In genomic region chr18:63518178-63519012, GRCh38 we compare ENCODE assay signal across 8 cellular contexts. TPM values are rescaled to one million over a fixed set of nuclear protein-coding genes. Genes with fewer than 3 reads are reported as not detected.
DNase-seq lines count a peak whose midpoint lies in the region; ATAC-seq and TF ChIP-seq lines count a peak whose summit lies in the region.

No MANE protein-coding gene starts in this region.

- no TSS peak for BruUV-seq in A673 (replicated peaks; lab: Mats Ljungman, UMichigan)

- H3K4me1 ChIP-seq in A673 (ENCODE audit: insufficient read depth, low read length, poor library complexity, severe bottlenecking), result no peaks in the 10 kb centered on the region

- H3K27me3 ChIP-seq in A673 (replicated peaks; ENCODE audit: insufficient read depth, low read depth, low read length, poor library complexity), result no peaks in the 10 kb centered on the region

- H3K4me3 ChIP-seq in A673 (ENCODE audit: low read depth, low read length, poor library complexity, severe bottlenecking), result no peak overlapping the region

- intact Hi-C loops in A673 (cut with micrococcal nuclease; ENCODE audit: unreplicated experiment), result loop anchor here (1.0 to 10.0 kb wide), 6 partner anchors 60 to 456 kb away; partner anchors contain the start of gene SERPINB8

- no peaks in the 10 kb centered on the region for H3K9me3 ChIP-seq in A673 (ENCODE audit: low read depth, low read length, poor library complexity, severe bottlenecking)

- DNase-seq in A673 (ENCODE audit: low spot score) (peak; percentile 90), NCI-H146 treated with DMSO at 0.1 percent for 48 hours (lab: John Stamatoyannopoulos, UW; ENCODE audit: unreplicated experiment) (peak; percentile 84), SW480 (ENCODE audit: low spot score) (peak; percentile 57), anterior cingulate cortex (lab: John Stamatoyannopoulos, UW) (peak in 41 of 58 donors; percentile 1 to 68 (median 20)), hypothalamus (lab: John Stamatoyannopoulos, UW) (peak in 40 of 51 donors; percentile 0 to 73 (median 20)), smooth muscle cell of the brain vasculature (ENCODE audit: low read depth, low spot score) (peak; percentile 49)

- no peak overlapping the region for H3K27ac ChIP-seq in A673 (ENCODE audit: low read depth, low read length, poor library complexity, severe bottlenecking)

- CTCF ChIA-PET in A673 (lab: Charles Lee), result interaction anchor here (0.6 to 2.4 kb wide), 5 partner anchors 41 to 325 kb away, joined by 3 to 32 read pairs (median 5); no protein-coding TSS in a partner anchor

- POLR2A ChIA-PET in A673 (lab: Charles Lee; ENCODE audit: low non-redundant PET), result interaction anchor here (0.6 kb wide), 1 partner anchor 44 kb away, joined by 3 read pairs; no protein-coding TSS in a partner anchor

- peak; percentile 95 for ATAC-seq in GM18502 (IDR thresholded peaks at IDR 0.05; ENCODE audit: poor library complexity, unreplicated experiment)
- peak; percentile 83 for ATAC-seq in HG02943 (IDR thresholded peaks at IDR 0.05; ENCODE audit: low read depth, unreplicated experiment)

- H3K36me3 ChIP-seq in A673 (ENCODE audit: insufficient read depth, low read length, poor library complexity, severe bottlenecking), result no peaks in the 10 kb centered on the region

- peak; percentile 77 for TF ChIP-seq CTCF in A673 (conservative IDR thresholded peaks at IDR 0.05; ENCODE audit: low read depth, low read length)

RNA-seq across cellular contexts. Expression of gene SERPINB12, which starts 23.8 kb away (rescaled TPM):
- not detected in 2 replicates for total RNA-seq in A673 (2021)

RNA-seq across cellular contexts. Expression of gene SERPINB5, which starts 41.6 kb away (rescaled TPM):
- 0.11 TPM in 1 of 2 replicates, not detected in the other for total RNA-seq in A673 (2021)

Comparison
In these comparisons a context has a peak if more than half of its experiments do, and no peak if none do; other contexts are left out.
1. DNase-seq: peak in every context shown above with its lines; median percentile 90 in A673; 84 in NCI-H146 treated with DMSO at 0.1 percent for 48 hours; 57 in SW480; 49 in smooth muscle cell of the brain vasculature; 20 in anterior cingulate cortex; 20 in hypothalamus.